8 cellular contexts compared by ENCODE assay signal in genomic region chr6:108526739-108527174, GRCh38. TPM values are rescaled to one million over a fixed set of nuclear protein-coding genes. Genes with fewer than 3 reads are reported as not detected.
DNase-seq lines count a peak whose midpoint lies in the region; ATAC-seq and TF ChIP-seq lines count a peak whose summit lies in the region.

No MANE protein-coding gene starts in this region.

- H4K91ac ChIP-seq in mesenchymal stem cell (ENCODE audit: low read length), result no peak overlapping the region

- H3K4ac ChIP-seq in mesenchymal stem cell (ENCODE audit: low read depth in 1 of 2, low read length in 2 of 2), result no peak overlapping the region

- no peak overlapping the region for H3K4me3 ChIP-seq in mesenchymal stem cell (ENCODE audit: insufficient read depth in 1 of 2, low read depth in 1 of 2, low read length in 2 of 2)

- in situ Hi-C loops in ACHN (cut with HindIII; ENCODE audit: low pct_ligation_motif_present, low pct_unique_long_range_greater_than_20kb, low sequenced_read_pairs), result no loop called here

- H2AK5ac ChIP-seq in mesenchymal stem cell (ENCODE audit: low read length, severe bottlenecking), result no peak overlapping the region

- no peak overlapping the region for H3K23ac ChIP-seq in mesenchymal stem cell (ENCODE audit: low read length in 2 of 2)

- H3K14ac ChIP-seq in mesenchymal stem cell (ENCODE audit: low read length in 2 of 2), result no peak overlapping the region

- H2BK15ac ChIP-seq in mesenchymal stem cell (ENCODE audit: low read depth, poor library complexity, severe bottlenecking), result no peak overlapping the region

- H2BK12ac ChIP-seq in mesenchymal stem cell (ENCODE audit: low read length in 2 of 2), result no peak overlapping the region

- no peak overlapping the region for H4K8ac ChIP-seq in mesenchymal stem cell (ENCODE audit: low read length)

- H3K79me1 ChIP-seq in mesenchymal stem cell (replicated peaks; ENCODE audit: low read length, poor library complexity, severe bottlenecking), result no peaks in the 10 kb centered on the region

- no peaks in the 10 kb centered on the region for H3K9me3 ChIP-seq in mesenchymal stem cell (ENCODE audit: control insufficient read depth, low read length)

- WGBS in mesenchymal stem cell, result 82% methylated on average over 7 of the region's 7 CpGs

- H2AFZ ChIP-seq in mesenchymal stem cell (ENCODE audit: low read depth, low read length), result no peak overlapping the region

- DNase-seq in ACHN, result peak; percentile 48
- peak; percentile 60 for DNase-seq in NCI-H69 (lab: John Stamatoyannopoulos, UW)
- peak; percentile 64 for DNase-seq in dedifferentiated amniotic fluid mesenchymal stem cell (ENCODE audit: extremely low spot score)
- DNase-seq in mesenchymal stem cell, result peak; percentile 51
- DNase-seq in activated gamma-delta T cell (lab: John Stamatoyannopoulos, UW), result no peak
- no peak for DNase-seq in activated CD8-positive, alpha-beta memory T cell treated with anti-CD3 and anti-CD28 coated beads, Interleukin-2, amount 50 U/mL, for 48 hours

- H3K27ac ChIP-seq in mesenchymal stem cell (ENCODE audit: low read length, poor library complexity, severe bottlenecking), result no peak overlapping the region

- no peaks in the 10 kb centered on the region for H3K27me3 ChIP-seq in mesenchymal stem cell (ENCODE audit: control insufficient read depth in 1 of 2, insufficient read depth in 1 of 2, low read length in 2 of 2)

- peaks cover 2% of the 10 kb centered on the region for H3K4me1 ChIP-seq in mesenchymal stem cell (ENCODE audit: control insufficient read depth, insufficient read depth, low read depth, low read length)

- no peak overlapping the region for H3K18ac ChIP-seq in mesenchymal stem cell (ENCODE audit: low read depth in 1 of 2, low read length in 2 of 2)

- no peak overlapping the region for H2BK5ac ChIP-seq in mesenchymal stem cell (ENCODE audit: low read depth, low read length, poor library complexity, severe bottlenecking)

- H3K9ac ChIP-seq in mesenchymal stem cell (ENCODE audit: low read length), result no peak overlapping the region

- no peak for ATAC-seq in HG02759 (IDR thresholded peaks at IDR 0.05; ENCODE audit: unreplicated experiment)

- no peak overlapping the region for H3K4me2 ChIP-seq in mesenchymal stem cell (ENCODE audit: low read length, poor library complexity, severe bottlenecking)

- TF ChIP-seq CTCF in GM12873 (IDR thresholded peaks at IDR 0.05; ENCODE audit: insufficient read depth, low read depth, low read length, missing control alignments), result peak; percentile 76

- H2BK120ac ChIP-seq in mesenchymal stem cell (ENCODE audit: low read depth, low read length), result no peak overlapping the region

- H3K36me3 ChIP-seq in mesenchymal stem cell (ENCODE audit: control insufficient read depth in 1 of 2, insufficient read depth in 2 of 2, low read depth in 1 of 2, low read length in 2 of 2), result peaks cover 0 to 3% of the 10 kb centered on the region in 2 experiments

RNA-seq across cellular contexts. Expression of gene FOXO3, which starts 34.0 kb away (rescaled TPM):
- 19.2 TPM for polyA plus RNA-seq in mesenchymal stem cell (2013, experiment 1 of 2)
- 18.8 TPM for polyA plus RNA-seq in mesenchymal stem cell (2013, experiment 2 of 2)

Comparison
In these comparisons a context has a peak if more than half of its experiments do, and no peak if none do; other contexts are left out.
1. DNase-seq: peak in ACHN (single experiment), NCI-H69 (single experiment), dedifferentiated amniotic fluid mesenchymal stem cell (single experiment) and mesenchymal stem cell (single experiment); none in activated gamma-delta T cell (single experiment) and activated CD8-positive, alpha-beta memory T cell treated with anti-CD3 and anti-CD28 coated beads, Interleukin-2, amount 50 U/mL, for 48 hours (single experiment).